In the genomic region with DNA sequence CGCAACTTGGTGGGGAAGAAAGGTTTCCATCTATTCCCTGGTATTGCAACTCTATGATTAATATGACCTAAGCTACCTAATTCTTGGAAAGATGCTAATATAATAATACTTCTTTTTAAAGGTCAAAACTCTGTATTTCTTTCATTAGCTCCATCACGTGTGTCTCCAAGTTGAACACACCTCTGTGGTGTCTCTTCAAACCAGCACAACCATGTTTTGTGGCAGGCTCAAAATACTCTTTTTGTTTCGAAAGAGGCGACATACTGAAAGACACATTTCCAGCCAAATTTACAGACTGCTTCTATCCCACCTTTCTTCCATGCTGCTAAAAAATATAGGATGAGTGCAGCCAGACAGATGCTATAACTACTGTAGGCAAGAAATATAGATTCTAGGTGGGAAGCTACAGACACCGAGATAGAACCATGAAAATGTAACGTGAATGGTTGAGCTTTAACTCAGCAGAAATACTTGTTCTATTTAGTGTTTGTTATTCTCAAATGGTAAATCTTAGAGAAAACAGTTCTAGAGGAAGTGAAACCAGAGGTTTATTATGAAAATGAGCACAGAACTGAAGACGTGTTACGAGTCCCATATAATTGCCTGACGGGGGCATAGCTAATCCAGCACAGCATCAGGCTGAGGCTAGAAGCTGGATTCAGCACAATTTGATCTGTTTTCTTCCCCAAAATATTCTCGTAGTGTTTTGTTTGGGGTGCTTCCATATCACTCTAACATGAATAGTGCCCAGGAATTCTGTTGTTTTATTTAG, we compare ENCODE assay signal across 10 cellular contexts.
DNase-seq lines count a peak whose midpoint lies in the region; ATAC-seq lines count a peak whose summit lies in the region.
"Had no signal": no experiment of that assay in that cellular context is flagged by ENCODE, and none has a peak within 500 bp of the region (broad histone marks: within the 10 kb centered on the region; RNA-seq: fewer than 3 reads in every experiment).

No MANE protein-coding gene starts in this region.

- peak; percentile 58 to 89 for DNase-seq in NOMO-1 (lab: John Stamatoyannopoulos, UW; ENCODE audit: unreplicated experiment in 2 of 2)
- no peak for DNase-seq in NCI-H1417 (lab: John Stamatoyannopoulos, UW)
- DNase-seq in left cardiac atrium, result no peak
- no peak for DNase-seq in GM19240 (ENCODE audit: insufficient read length, low spot score)
- DNase-seq: stimulated activated CD4-positive, alpha-beta T cell treated with anti-CD3 and anti-CD28 coated beads, Interleukin-2, amount 100 ng/mL, for 48 hours had no signal

- intact Hi-C loops in left cardiac atrium (cut with DNase I), result no loop called here

- ATAC-seq in GM18511 (IDR thresholded peaks at IDR 0.05; ENCODE audit: unreplicated experiment) (peak; percentile 81), GM21390 (IDR thresholded peaks at IDR 0.05; ENCODE audit: unreplicated experiment) (peak; percentile 92), HG03045 (IDR thresholded peaks at IDR 0.05; ENCODE audit: unreplicated experiment) (peak; percentile 72), left cardiac atrium (no peak)
- no peak for ATAC-seq in activated CD4-positive, CD25-positive, alpha-beta regulatory T cell treated with anti-CD3 and anti-CD28 coated beads, Interleukin-2, amount 50 U/mL, for 24 hours
- ATAC-seq: left lobe of liver had no signal

Comparison
In these comparisons a context has a peak if more than half of its experiments do, and no peak if none do; other contexts are left out.
1. ATAC-seq: peak in GM18511 (single experiment), GM21390 (single experiment) and HG03045 (single experiment); none in left cardiac atrium (0 of 2) and activated CD4-positive, CD25-positive, alpha-beta regulatory T cell treated with anti-CD3 and anti-CD28 coated beads, Interleukin-2, amount 50 U/mL, for 24 hours (0 of 2).
2. DNase-seq: peak in NOMO-1 (2 of 2); none in NCI-H1417 (0 of 3), left cardiac atrium (single experiment) and GM19240 (single experiment).